ENCODE assay signal across 10 cellular contexts in the genomic region with DNA sequence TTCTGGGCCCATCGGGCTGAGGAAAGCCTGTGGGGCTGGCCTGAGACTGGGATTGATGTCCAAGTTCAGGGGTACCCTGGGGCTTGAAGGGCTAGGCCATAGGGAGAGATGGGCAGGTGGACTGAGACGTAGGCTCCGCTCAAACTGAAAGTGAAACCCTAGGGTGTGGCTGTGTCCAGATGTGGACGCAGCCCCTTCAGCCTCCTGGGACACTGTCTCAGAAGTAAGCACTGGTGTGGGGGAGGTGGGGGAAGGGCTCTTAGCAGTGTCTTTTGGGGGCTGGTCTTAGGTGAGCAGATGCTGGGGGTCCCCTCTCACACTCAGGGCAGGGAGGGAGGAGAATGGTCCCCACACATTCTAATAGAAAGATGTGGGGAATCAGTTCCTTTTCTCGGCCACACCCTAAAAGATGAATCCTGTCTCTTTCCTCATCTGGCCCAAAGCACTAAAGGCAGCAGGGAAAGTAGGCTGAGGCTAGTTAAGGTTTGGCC. TPM values are rescaled to one million over a fixed set of nuclear protein-coding genes. Genes with fewer than 3 reads are reported as not detected.
DNase-seq lines count a peak whose midpoint lies in the region; ATAC-seq lines count a peak whose summit lies in the region.
"Had no signal": no experiment of that assay in that cellular context is flagged by ENCODE, and none has a peak within 500 bp of the region (broad histone marks: within the 10 kb centered on the region; RNA-seq: fewer than 3 reads in every experiment).

No MANE protein-coding gene starts in this region.

- H3K27me3 Mint-ChIP-seq in CD8-positive, alpha-beta memory T cell = peaks cover 0 to 3% of the 10 kb centered on the region in 2 donors

- H3K9me3 Mint-ChIP-seq in CD8-positive, alpha-beta memory T cell = no peaks in the 10 kb centered on the region
- H3K9me3 Mint-ChIP-seq in activated naive CD4-positive, alpha-beta T cell treated with anti-CD3 and anti-CD28 coated beads, Interleukin-2, amount 50 U/mL, for 72 hours = no peaks in the 10 kb centered on the region

- H3K27me3 ChIP-seq in CD8-positive, alpha-beta memory T cell (ENCODE audit: insufficient read depth, low read length, poor library complexity, severe bottlenecking) = no peaks in the 10 kb centered on the region
- no peaks in the 10 kb centered on the region for H3K27me3 ChIP-seq in muscle layer of duodenum (ENCODE audit: low read depth, low read length)

- CTCF ChIA-PET in CD8-positive, alpha-beta memory T cell (lab: Charles Lee) = interaction anchor here (9.7 to 13.8 kb wide), 3 partner anchors 7 to 19 kb away, joined by 74 to 409 read pairs (median 409); partner anchors contain the start of gene FMNL1

- H3K27ac ChIP-seq in CD8-positive, alpha-beta memory T cell (ENCODE audit: low read depth, low read length) = peak overlapping the region; percentile 98
- peak overlapping the region; percentile 79 for H3K27ac ChIP-seq in muscle layer of duodenum (ENCODE audit: low read length)
- H3K27ac ChIP-seq: VCaP had no signal

- H3K9me3 ChIP-seq in CD8-positive, alpha-beta memory T cell (ENCODE audit: low read length) = no peaks in the 10 kb centered on the region
- no peaks in the 10 kb centered on the region for H3K9me3 ChIP-seq in muscle layer of duodenum (ENCODE audit: control insufficient read depth in 1 of 2, low read length in 2 of 2)

- H3K36me3 Mint-ChIP-seq in CD8-positive, alpha-beta memory T cell = peaks cover 0 to 62% (median 0%) of the 10 kb centered on the region in 3 donors
- peaks cover 32 to 55% of the 10 kb centered on the region in 2 donors for H3K36me3 Mint-ChIP-seq in activated naive CD4-positive, alpha-beta T cell treated with anti-CD3 and anti-CD28 coated beads, Interleukin-2, amount 50 U/mL, for 72 hours

- peaks cover 73% of the 10 kb centered on the region for H3K4me1 ChIP-seq in CD8-positive, alpha-beta memory T cell (ENCODE audit: insufficient read depth, low read length)
- H3K4me1 ChIP-seq in muscle layer of duodenum (ENCODE audit: control insufficient read depth in 1 of 2, insufficient read depth in 2 of 2, low read length in 2 of 2) = peaks cover 27 to 36% of the 10 kb centered on the region in 2 donors

- peak; percentile 18 for ATAC-seq in HG03108 (IDR thresholded peaks at IDR 0.05; ENCODE audit: unreplicated experiment)
- ATAC-seq in activated naive CD4-positive, alpha-beta T cell treated with anti-CD3 and anti-CD28 coated beads, Interleukin-2, amount 50 U/mL, for 72 hours = no peak
- ATAC-seq in HG03565 (IDR thresholded peaks at IDR 0.05; ENCODE audit: unreplicated experiment) = no peak
- ATAC-seq in HG03571 (IDR thresholded peaks at IDR 0.05; ENCODE audit: unreplicated experiment) = no peak

- peaks cover 1% of the 10 kb centered on the region for H3K36me3 ChIP-seq in CD8-positive, alpha-beta memory T cell (ENCODE audit: insufficient read depth, low read length)
- no peaks in the 10 kb centered on the region for H3K36me3 ChIP-seq in muscle layer of duodenum (ENCODE audit: control insufficient read depth in 1 of 2, insufficient read depth in 2 of 2, low read length in 2 of 2)

- H3K4me3 Mint-ChIP-seq in CD8-positive, alpha-beta memory T cell = peak overlapping the region; percentile 96 to 100 (median 99)

- peak overlapping the region; percentile 95 for H3K4me3 ChIP-seq in CD8-positive, alpha-beta memory T cell (ENCODE audit: low read length)
- H3K4me3 ChIP-seq in muscle layer of duodenum (ENCODE audit: low read depth in 1 of 2, low read length in 2 of 2) = peak overlapping the region; percentile 2 to 70

- DNase-seq in CD8-positive, alpha-beta memory T cell = peak in 1 of 5 donors; percentile 47
- peak; percentile 27 to 74 for DNase-seq in activated naive CD4-positive, alpha-beta T cell treated with anti-CD3 and anti-CD28 coated beads, Interleukin-2, amount 50 U/mL, for 72 hours (ENCODE audit: low spot score in 2 of 2)
- no peak for DNase-seq in GDM1 (lab: John Stamatoyannopoulos, UW)
- DNase-seq in GM03348 (ENCODE audit: low spot score) = no peak

- POLR2A ChIA-PET in CD8-positive, alpha-beta memory T cell (lab: Charles Lee) = interaction anchor here (1.0 to 13.4 kb wide), 5 partner anchors 8 to 166 kb away, joined by 6 to 189 read pairs (median 14); partner anchors contain the start of genes HEXIM1 and NMT1

- peaks cover 72 to 75% (median 74%) of the 10 kb centered on the region in 3 donors for H3K4me1 Mint-ChIP-seq in CD8-positive, alpha-beta memory T cell

- H3K27ac Mint-ChIP-seq in CD8-positive, alpha-beta memory T cell = peak overlapping the region; percentile 97 to 100 (median 100)
- peak overlapping the region; percentile 99 to 100 for H3K27ac Mint-ChIP-seq in activated naive CD4-positive, alpha-beta T cell treated with anti-CD3 and anti-CD28 coated beads, Interleukin-2, amount 50 U/mL, for 72 hours

RNA-seq across cellular contexts. Expression of gene FMNL1, which starts 5.5 kb away (rescaled TPM):
- total RNA-seq in CD8-positive, alpha-beta memory T cell = 100 to 1,000 TPM; 260 to 265 TPM
- polyA plus RNA-seq in CD8-positive, alpha-beta memory T cell = 58.6 TPM
- 100 to 1,000 TPM; 221 to 735 TPM for total RNA-seq in activated naive CD4-positive, alpha-beta T cell treated with anti-CD3 and anti-CD28 coated beads, Interleukin-2, amount 50 U/mL, for 72 hours

RNA-seq across cellular contexts. Expression of gene SPATA32, which starts 34.7 kb away (rescaled TPM):
- under 1 TPM in 1 of 2 experiments, not detected in 1; 0.15 TPM for total RNA-seq in CD8-positive, alpha-beta memory T cell
- polyA plus RNA-seq in CD8-positive, alpha-beta memory T cell = 0.33 TPM
- under 1 TPM; 0.37 to 0.50 TPM for total RNA-seq in activated naive CD4-positive, alpha-beta T cell treated with anti-CD3 and anti-CD28 coated beads, Interleukin-2, amount 50 U/mL, for 72 hours
- total RNA-seq: subcutaneous adipose tissue had no signal

Comparison
In these comparisons a context has a peak if more than half of its experiments do, and no peak if none do; other contexts are left out.
1. DNase-seq: peak in activated naive CD4-positive, alpha-beta T cell treated with anti-CD3 and anti-CD28 coated beads, Interleukin-2, amount 50 U/mL, for 72 hours (2 of 2); none in GDM1 (single experiment) and GM03348 (single experiment).